ENCODE assay signal across 14 cellular contexts in the genomic region with DNA sequence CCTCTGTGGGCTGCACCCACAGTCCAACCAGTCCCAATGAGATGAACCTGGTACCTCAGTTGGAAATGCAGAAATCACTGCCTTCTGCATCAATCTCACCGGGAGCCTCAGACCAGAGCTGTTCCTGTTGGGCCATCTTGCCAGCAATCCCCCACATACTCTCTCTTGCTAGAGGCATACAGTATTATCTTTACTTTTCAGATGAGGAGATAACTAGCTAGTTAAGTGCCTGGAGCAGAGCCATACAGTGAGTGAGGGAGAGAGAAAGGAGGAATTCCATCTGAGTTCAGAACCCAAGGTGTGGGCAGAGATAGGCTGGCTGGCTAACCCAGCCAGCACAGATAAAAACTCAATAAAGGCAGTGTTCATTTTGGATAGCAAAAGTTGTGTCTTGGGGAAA.
DNase-seq lines count a peak whose midpoint lies in the region; ATAC-seq and TF ChIP-seq lines count a peak whose summit lies in the region.
"Had no signal": no experiment of that assay in that cellular context is flagged by ENCODE, and none has a peak within 500 bp of the region (broad histone marks: within the 10 kb centered on the region; RNA-seq: fewer than 3 reads in every experiment).

No MANE protein-coding gene starts in this region.

- no peak overlapping the region for H4K8ac ChIP-seq in mesendoderm (ENCODE audit: low read depth, low read length)

- ATAC-seq in SK-N-SH treated with all-trans-retinoic acid at 6 μM for 48 hours: no peak
- ATAC-seq in GM21360 (IDR thresholded peaks at IDR 0.05; ENCODE audit: unreplicated experiment): no peak
- no peak for ATAC-seq in HG02571 (IDR thresholded peaks at IDR 0.05; ENCODE audit: unreplicated experiment)
- ATAC-seq: HCT116 had no signal

- H3K79me1 ChIP-seq in mesendoderm (ENCODE audit: low read length): no peaks in the 10 kb centered on the region

- H3K9ac ChIP-seq in mesendoderm (ENCODE audit: low read length): no peak overlapping the region

- no peak overlapping the region for H2AK5ac ChIP-seq in mesendoderm (ENCODE audit: low read length)

- H3K56ac ChIP-seq in mesendoderm (ENCODE audit: low read length): no peak overlapping the region

- H3K18ac ChIP-seq in mesendoderm (ENCODE audit: low read length): no peak overlapping the region

- no peak overlapping the region for H3K4ac ChIP-seq in mesendoderm (ENCODE audit: low read depth, low read length)

- H3K4me1 ChIP-seq in mesendoderm (ENCODE audit: control insufficient read depth, low read depth, low read length): peaks cover 3% of the 10 kb centered on the region

- no peaks in the 10 kb centered on the region for H3K9me3 Mint-ChIP-seq in T-helper 2 cell treated with Interferon-gamma antibody and Interleukin-4, amounts not matched to agents 5 μg/mL and 100 μg/mL, for 36 hours

- H3K23ac ChIP-seq in mesendoderm (ENCODE audit: low read length): no peak overlapping the region

- H3K27me3 Mint-ChIP-seq in T-helper 2 cell treated with Interferon-gamma antibody and Interleukin-4, amounts not matched to agents 5 μg/mL and 100 μg/mL, for 36 hours (ENCODE audit: low read depth): peaks cover 3% of the 10 kb centered on the region

- H3K27ac Mint-ChIP-seq in T-helper 2 cell treated with Interferon-gamma antibody and Interleukin-4, amounts not matched to agents 5 μg/mL and 100 μg/mL, for 36 hours: no peak overlapping the region
- H3K27ac Mint-ChIP-seq: CD4-positive, alpha-beta memory T cell had no signal

- no peak overlapping the region for H3K27ac ChIP-seq in mesendoderm (ENCODE audit: low read depth, low read length)

- no peaks in the 10 kb centered on the region for H3K79me2 ChIP-seq in mesendoderm (ENCODE audit: control insufficient read depth, insufficient read depth, low read length)

- no peaks in the 10 kb centered on the region for H3K4me1 Mint-ChIP-seq in T-helper 2 cell treated with Interferon-gamma antibody and Interleukin-4, amounts not matched to agents 5 μg/mL and 100 μg/mL, for 36 hours (ENCODE audit: low read depth)
- H3K4me1 Mint-ChIP-seq: CD4-positive, alpha-beta memory T cell had no signal

- H3K36me3 Mint-ChIP-seq in T-helper 2 cell treated with Interferon-gamma antibody and Interleukin-4, amounts not matched to agents 5 μg/mL and 100 μg/mL, for 36 hours (ENCODE audit: low read depth): no peaks in the 10 kb centered on the region
- H3K36me3 Mint-ChIP-seq: CD4-positive, alpha-beta memory T cell had no signal

- no peaks in the 10 kb centered on the region for H3K36me3 ChIP-seq in mesendoderm (ENCODE audit: control insufficient read depth, insufficient read depth, low read length)

- H3K4me3 Mint-ChIP-seq in T-helper 2 cell treated with Interferon-gamma antibody and Interleukin-4, amounts not matched to agents 5 μg/mL and 100 μg/mL, for 36 hours: no peak overlapping the region
- H3K4me3 Mint-ChIP-seq: CD4-positive, alpha-beta memory T cell; H9 had no signal

- no peak overlapping the region for H2BK15ac ChIP-seq in mesendoderm (replicated peaks; ENCODE audit: low read depth)

- H3K27me3 ChIP-seq in mesendoderm (ENCODE audit: insufficient read depth, low read length, poor library complexity): peaks cover 2% of the 10 kb centered on the region

- no peak overlapping the region for H3K4me2 ChIP-seq in mesendoderm (ENCODE audit: low read length)

- no peak overlapping the region for H3K4me3 ChIP-seq in mesendoderm (ENCODE audit: low read length)

- H2BK120ac ChIP-seq in mesendoderm (ENCODE audit: low read depth, low read length): no peak overlapping the region

- WGBS in mesendoderm (ENCODE audit: extremely low coverage, insufficient coverage, low lambda C conversion rate): no CpG with 5 or more reads among the region's 1 CpG

- H4K5ac ChIP-seq in mesendoderm (ENCODE audit: low read length): no peak overlapping the region

- no peak overlapping the region for H2BK5ac ChIP-seq in mesendoderm (ENCODE audit: low read length)

- peak; percentile 64 for DNase-seq in OCI-M1 (lab: John Stamatoyannopoulos, UW)
- DNase-seq in mesendoderm: peak; percentile 66
- no peak for DNase-seq in T-helper 2 cell treated with Interferon-gamma antibody and Interleukin-4, amounts not matched to agents 5 μg/mL and 100 μg/mL, for 36 hours (ENCODE audit: low spot score)
- DNase-seq: C1 segment of cervical spinal cord; Calu3; CD4-positive, alpha-beta memory T cell; COR-L47; DMS53; DMS79 treated with DMSO at 0.1 percent for 48 hours; H9 had no signal

TF ChIP-seq in SK-N-SH treated with all-trans-retinoic acid at 6 μM for 48 hours, 23 proteins besides CTCF, POLR2A, EP300 and RAD21:
- no peak for TF ChIP-seq CSDC2 (CRISPR knock-in tag; IDR thresholded peaks at IDR 0.05)
- no peak for TF ChIP-seq ZNF565 (CRISPR knock-in tag; conservative IDR thresholded peaks at IDR 0.05; ENCODE audit: low read depth)
- no peak for TF ChIP-seq ZC3H10 (CRISPR knock-in tag; IDR thresholded peaks at IDR 0.05)
- TF ChIP-seq ISL1 (CRISPR knock-in tag; IDR thresholded peaks at IDR 0.05): peak; percentile 60
- TF ChIP-seq PPARA (CRISPR knock-in tag; IDR thresholded peaks at IDR 0.05; ENCODE audit: borderline replicate concordance): no peak
- TF ChIP-seq, protein P1, sequence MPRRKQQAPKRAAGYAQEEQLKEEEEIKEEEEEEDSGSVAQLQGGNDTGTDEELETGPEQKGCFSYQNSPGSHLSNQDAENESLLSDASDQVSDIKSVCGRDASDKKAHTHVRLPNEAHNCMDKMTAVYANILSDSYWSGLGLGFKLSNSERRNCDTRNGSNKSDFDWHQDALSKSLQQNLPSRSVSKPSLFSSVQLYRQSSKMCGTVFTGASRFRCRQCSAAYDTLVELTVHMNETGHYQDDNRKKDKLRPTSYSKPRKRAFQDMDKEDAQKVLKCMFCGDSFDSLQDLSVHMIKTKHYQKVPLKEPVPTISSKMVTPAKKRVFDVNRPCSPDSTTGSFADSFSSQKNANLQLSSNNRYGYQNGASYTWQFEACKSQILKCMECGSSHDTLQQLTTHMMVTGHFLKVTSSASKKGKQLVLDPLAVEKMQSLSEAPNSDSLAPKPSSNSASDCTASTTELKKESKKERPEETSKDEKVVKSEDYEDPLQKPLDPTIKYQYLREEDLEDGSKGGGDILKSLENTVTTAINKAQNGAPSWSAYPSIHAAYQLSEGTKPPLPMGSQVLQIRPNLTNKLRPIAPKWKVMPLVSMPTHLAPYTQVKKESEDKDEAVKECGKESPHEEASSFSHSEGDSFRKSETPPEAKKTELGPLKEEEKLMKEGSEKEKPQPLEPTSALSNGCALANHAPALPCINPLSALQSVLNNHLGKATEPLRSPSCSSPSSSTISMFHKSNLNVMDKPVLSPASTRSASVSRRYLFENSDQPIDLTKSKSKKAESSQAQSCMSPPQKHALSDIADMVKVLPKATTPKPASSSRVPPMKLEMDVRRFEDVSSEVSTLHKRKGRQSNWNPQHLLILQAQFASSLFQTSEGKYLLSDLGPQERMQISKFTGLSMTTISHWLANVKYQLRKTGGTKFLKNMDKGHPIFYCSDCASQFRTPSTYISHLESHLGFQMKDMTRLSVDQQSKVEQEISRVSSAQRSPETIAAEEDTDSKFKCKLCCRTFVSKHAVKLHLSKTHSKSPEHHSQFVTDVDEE (CRISPR knock-in tag; IDR thresholded peaks at IDR 0.05): no peak
TF ChIP-seq in SK-N-SH treated with all-trans-retinoic acid at 6 μM for 48 hours: peak in this region for 1.
